In genomic region chr19:10808937-10809655, GRCh38 we compare ENCODE assay signal across 8 cellular contexts. TPM values are rescaled to one million over a fixed set of nuclear protein-coding genes. Genes with fewer than 3 reads are reported as not detected.
DNase-seq lines count a peak whose midpoint lies in the region; ATAC-seq and TF ChIP-seq lines count a peak whose summit lies in the region.

No MANE protein-coding gene starts in this region.

- no peak overlapping the region for H2BK5ac ChIP-seq in trophoblast cell (ENCODE audit: low read depth, low read length, poor library complexity)

- no peak overlapping the region for H2BK12ac ChIP-seq in trophoblast cell (ENCODE audit: low read length)

- no peak overlapping the region for H3K4me3 ChIP-seq in gastroesophageal sphincter
- no peak overlapping the region for H3K4me3 ChIP-seq in trophoblast cell (ENCODE audit: low read depth, low read length)

- H3K23ac ChIP-seq in trophoblast cell (ENCODE audit: low read length): no peak overlapping the region

- peaks cover 18% of the 10 kb centered on the region for H3K36me3 Mint-ChIP-seq in natural killer cell

- H3K9me3 ChIP-seq in gastroesophageal sphincter (no peaks in the 10 kb centered on the region), trophoblast cell (ENCODE audit: insufficient read depth, low read depth, low read length) (peaks cover 3% of the 10 kb centered on the region)

- DNase-seq in COLO668 (lab: John Stamatoyannopoulos, UW; ENCODE audit: unreplicated experiment): peak; percentile 13
- peak; percentile 52 for DNase-seq in NOMO-1 treated with DMSO at 0.1 percent for 48 hours (lab: John Stamatoyannopoulos, UW; ENCODE audit: unreplicated experiment)
- DNase-seq in astrocyte of the hippocampus (ENCODE audit: low read depth, low spot score): peak; percentile 64
- no peak for DNase-seq in natural killer cell
- no peak for DNase-seq in trophoblast cell
- DNase-seq in NCI-H524 (lab: John Stamatoyannopoulos, UW): no peak

- ATAC-seq in natural killer cell (peak in 1 of 3 donors; percentile 14), GM18498 (IDR thresholded peaks at IDR 0.05; ENCODE audit: unreplicated experiment) (no peak), gastroesophageal sphincter (no peak)

- H3K18ac ChIP-seq in trophoblast cell (ENCODE audit: low read length): no peak overlapping the region

- peaks cover 0 to 5% (median 0%) of the 10 kb centered on the region in 3 donors for H3K4me1 ChIP-seq in gastroesophageal sphincter
- H3K4me1 ChIP-seq in trophoblast cell (ENCODE audit: control insufficient read depth in 1 of 2, insufficient read depth in 2 of 2, low read length in 2 of 2): peaks cover 4 to 6% of the 10 kb centered on the region in 2 experiments

- TF ChIP-seq CTCF in natural killer cell (IDR thresholded peaks at IDR 0.05) (no peak), gastroesophageal sphincter (IDR thresholded peaks at IDR 0.05) (no peak)

- H4K8ac ChIP-seq in trophoblast cell (ENCODE audit: low read depth, low read length): no peak overlapping the region

- H3K79me2 ChIP-seq in trophoblast cell (ENCODE audit: control insufficient read depth, insufficient read depth, low read length, poor library complexity): no peaks in the 10 kb centered on the region

- intact Hi-C loops in natural killer cell (cut with micrococcal nuclease): no loop called here

- TF ChIP-seq POLR2A in gastroesophageal sphincter (IDR thresholded peaks at IDR 0.05): no peak

- H3K27ac Mint-ChIP-seq in natural killer cell: peak overlapping the region; percentile 87 to 93

- H3K4me3 Mint-ChIP-seq in natural killer cell: peak overlapping the region; percentile 63

- H3K4me1 Mint-ChIP-seq in natural killer cell: peaks cover 26 to 46% of the 10 kb centered on the region in 2 donors

- no peaks in the 10 kb centered on the region for H3K27me3 ChIP-seq in gastroesophageal sphincter
- H3K27me3 ChIP-seq in trophoblast cell (ENCODE audit: insufficient read depth, low read length): no peaks in the 10 kb centered on the region

- H3K14ac ChIP-seq in trophoblast cell (ENCODE audit: low read length): no peak overlapping the region

- H3K9ac ChIP-seq in trophoblast cell (ENCODE audit: low read length): no peak overlapping the region

- 79 to 88% methylated on average over 6 to 7 of the region's 11 CpGs for WGBS in gastroesophageal sphincter (ENCODE audit: low coverage in 1 of 2), 2 donors
- WGBS in trophoblast cell (ENCODE audit: extremely low coverage, insufficient coverage, insufficient read length): no CpG with 5 or more reads among the region's 11 CpGs

- no peak for TF ChIP-seq EP300 in gastroesophageal sphincter (IDR thresholded peaks at IDR 0.05)

- no peak overlapping the region for H2AK5ac ChIP-seq in trophoblast cell (ENCODE audit: low read length)

- no peak overlapping the region for H4K12ac ChIP-seq in trophoblast cell (ENCODE audit: low read depth, low read length)

- no peak overlapping the region for H3K4ac ChIP-seq in trophoblast cell (ENCODE audit: low read depth, low read length)

- H2BK120ac ChIP-seq in trophoblast cell (ENCODE audit: insufficient read depth, low read length, poor library complexity): no peak overlapping the region

- no peak overlapping the region for H4K91ac ChIP-seq in trophoblast cell (ENCODE audit: low read depth, low read length)

- no peaks in the 10 kb centered on the region for H3K79me1 ChIP-seq in trophoblast cell (ENCODE audit: low read length)

- no peak overlapping the region for H2AFZ ChIP-seq in trophoblast cell (ENCODE audit: insufficient read depth, low read length, poor library complexity)

- no peaks in the 10 kb centered on the region for H3K9me3 Mint-ChIP-seq in natural killer cell

- H3K36me3 ChIP-seq in gastroesophageal sphincter (peaks cover 0 to 100% of the 10 kb centered on the region in 2 donors), trophoblast cell (ENCODE audit: control insufficient read depth in 1 of 2, insufficient read depth in 2 of 2, low read length in 2 of 2) (peaks cover 58% of the 10 kb centered on the region in 2 experiments)

- H3K27ac ChIP-seq in gastroesophageal sphincter (no peak overlapping the region), trophoblast cell (ENCODE audit: low read depth, low read length) (no peak overlapping the region)

- no peaks in the 10 kb centered on the region for H3K27me3 Mint-ChIP-seq in natural killer cell (ENCODE audit: low read depth in 2 of 2)

- no peak overlapping the region for H3K4me2 ChIP-seq in trophoblast cell (ENCODE audit: low read length)

RNA-seq across cellular contexts. Expression of gene TMED1, which starts 26.9 kb away (rescaled TPM):
- total RNA-seq in natural killer cell (10 to 100 TPM; 20.5 to 27.8 (median 27.4) TPM), gastroesophageal sphincter (10 to 100 TPM; 15.4 to 36.9 (median 31.7) TPM)
- polyA plus RNA-seq in trophoblast cell (2013): 19.6 and 20.0 TPM in 2 replicates

RNA-seq across cellular contexts. Expression of gene C19orf38, which starts 39.1 kb away (rescaled TPM):
- total RNA-seq in natural killer cell (1 to 10 TPM; 2.9 to 9.9 (median 6.2) TPM), gastroesophageal sphincter (1 to 10 TPM in 2 of 4 donors, under 1 TPM in 1, not detected in 1; 0.89 to 3.1 (median 2.1) TPM)
- polyA plus RNA-seq in trophoblast cell (2013): 0.38 and 0.44 TPM in 2 replicates

Comparison
In these comparisons a context has a peak if more than half of its experiments do, and no peak if none do; other contexts are left out.
1. DNase-seq: peak in COLO668 (single experiment), NOMO-1 treated with DMSO at 0.1 percent for 48 hours (single experiment) and astrocyte of the hippocampus (single experiment); none in natural killer cell (single experiment), trophoblast cell (0 of 2) and NCI-H524 (0 of 2).